In the genomic region with DNA sequence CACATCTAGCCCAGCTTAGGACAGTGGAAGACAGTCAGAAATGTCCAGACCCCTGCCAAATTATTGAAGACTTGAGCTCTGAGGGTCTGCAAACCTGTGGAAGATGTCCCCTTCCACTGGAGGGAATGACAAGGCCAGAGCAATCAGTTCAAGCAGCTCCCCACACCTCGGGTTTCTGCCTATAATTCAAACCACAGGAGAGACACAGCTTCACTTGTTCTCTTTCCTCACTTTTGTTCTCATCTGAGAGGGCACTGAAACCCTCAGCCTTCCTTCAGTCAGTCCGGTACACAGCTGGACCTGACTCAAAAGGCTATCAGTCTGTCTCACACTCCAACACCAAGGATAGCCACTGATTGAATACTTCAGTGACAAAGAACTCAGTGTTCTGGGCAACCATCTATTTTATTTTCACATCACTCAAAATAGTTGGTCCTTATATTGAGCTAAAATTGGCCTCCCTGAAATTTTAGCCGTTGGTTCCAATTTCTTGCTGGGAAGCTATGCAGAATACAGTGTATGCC, we compare ENCODE assay signal across 12 cellular contexts.
"Had no signal": no experiment of that assay in that cellular context is flagged by ENCODE, and none has a peak within 500 bp of the region (broad histone marks: within the 10 kb centered on the region; RNA-seq: fewer than 3 reads in every experiment).

No MANE protein-coding gene starts in this region.

- H3K36me3 ChIP-seq: transverse colon, vagina had no signal

- H3K4me3 ChIP-seq: transverse colon, vagina had no signal

- H3K36me3 Mint-ChIP-seq: activated naive CD8-positive, alpha-beta T cell treated with anti-CD3 and anti-CD28 coated beads, Interleukin-2, amount 10 ng/mL, durations not matched to agents 7 days and 5 days; natural killer cell treated with Interleukin-12 subunit alpha and Interleukin-12 subunit beta and Interleukin-15 and Interleukin-18, amount 100 ng/mL, for 72 hours; stimulated activated effector memory CD8-positive, alpha-beta T cell treated with anti-CD3 and anti-CD28 coated beads, Interleukin-12 subunit alpha, Interleukin-12 subunit beta, amount 100 ng/mL, for 72 hours had no signal

- H3K4me3 Mint-ChIP-seq: activated CD4-positive, alpha-beta T cell treated with anti-CD3 and anti-CD28 coated beads, Interleukin-2, amount 10 ng/mL, durations not matched to agents 7 days and 5 days; activated naive CD8-positive, alpha-beta T cell treated with anti-CD3 and anti-CD28 coated beads, Interleukin-2, amount 10 ng/mL, durations not matched to agents 7 days and 5 days; activated T-helper 1 cell treated with anti-CD3 and anti-CD28 coated beads, Interleukin-12 subunit alpha, Interleukin-12 subunit beta, Interleukin-2, Interleukin-4 antibody, amounts not matched to agents 30 ng/mL and 10 ng/mL and 1 ng/mL, durations not matched to agents 14 hours and 24 hours and 36 hours; natural killer cell treated with Interleukin-12 subunit alpha and Interleukin-12 subunit beta and Interleukin-15 and Interleukin-18, amount 100 ng/mL, for 72 hours; stimulated activated effector memory CD8-positive, alpha-beta T cell treated with anti-CD3 and anti-CD28 coated beads, Interleukin-12 subunit alpha, Interleukin-12 subunit beta, amount 100 ng/mL, for 72 hours had no signal

- H3K9me3 Mint-ChIP-seq: activated CD4-positive, alpha-beta T cell treated with anti-CD3 and anti-CD28 coated beads, Interleukin-2, amount 10 ng/mL, durations not matched to agents 7 days and 5 days; activated naive CD8-positive, alpha-beta T cell treated with anti-CD3 and anti-CD28 coated beads, Interleukin-2, amount 10 ng/mL, durations not matched to agents 7 days and 5 days; activated T-helper 1 cell treated with anti-CD3 and anti-CD28 coated beads, Interleukin-12 subunit alpha, Interleukin-12 subunit beta, Interleukin-2, Interleukin-4 antibody, amounts not matched to agents 30 ng/mL and 10 ng/mL and 1 ng/mL, durations not matched to agents 14 hours and 24 hours and 36 hours; natural killer cell treated with Interleukin-12 subunit alpha and Interleukin-12 subunit beta and Interleukin-15 and Interleukin-18, amount 100 ng/mL, for 72 hours; stimulated activated effector memory CD8-positive, alpha-beta T cell treated with anti-CD3 and anti-CD28 coated beads, Interleukin-12 subunit alpha, Interleukin-12 subunit beta, amount 100 ng/mL, for 72 hours had no signal

- H3K27ac ChIP-seq: vagina had no signal

- ATAC-seq: esophagus mucosa; natural killer cell treated with Interleukin-12 subunit alpha and Interleukin-12 subunit beta and Interleukin-15 and Interleukin-18, amount 100 ng/mL, for 72 hours; stimulated activated effector memory CD8-positive, alpha-beta T cell treated with anti-CD3 and anti-CD28 coated beads, Interleukin-12 subunit alpha, Interleukin-12 subunit beta, amount 100 ng/mL, for 72 hours had no signal

- H3K9me3 ChIP-seq: transverse colon, vagina had no signal

- DNase-seq: activated CD4-positive, alpha-beta T cell treated with anti-CD3 and anti-CD28 coated beads, Interleukin-2, amount 10 ng/mL, durations not matched to agents 7 days and 5 days; activated naive CD8-positive, alpha-beta T cell treated with anti-CD3 and anti-CD28 coated beads, Interleukin-2, amount 10 ng/mL, durations not matched to agents 7 days and 5 days; anterior cingulate cortex; hypothalamus; nucleus accumbens; stimulated activated CD4-positive, alpha-beta T cell treated with anti-CD3 and anti-CD28 coated beads, Interleukin-12 subunit alpha, Interleukin-12 subunit beta, amount 100 ng/mL, for 4 hours; transverse colon had no signal

- H3K27me3 ChIP-seq: transverse colon, vagina had no signal

- H3K27ac Mint-ChIP-seq: activated CD4-positive, alpha-beta T cell treated with anti-CD3 and anti-CD28 coated beads, Interleukin-2, amount 10 ng/mL, durations not matched to agents 7 days and 5 days; activated naive CD8-positive, alpha-beta T cell treated with anti-CD3 and anti-CD28 coated beads, Interleukin-2, amount 10 ng/mL, durations not matched to agents 7 days and 5 days; activated T-helper 1 cell treated with anti-CD3 and anti-CD28 coated beads, Interleukin-12 subunit alpha, Interleukin-12 subunit beta, Interleukin-2, Interleukin-4 antibody, amounts not matched to agents 30 ng/mL and 10 ng/mL and 1 ng/mL, durations not matched to agents 14 hours and 24 hours and 36 hours; stimulated activated effector memory CD8-positive, alpha-beta T cell treated with anti-CD3 and anti-CD28 coated beads, Interleukin-12 subunit alpha, Interleukin-12 subunit beta, amount 100 ng/mL, for 72 hours had no signal
